Comparison of ENCODE assay signal across 1 cellular context in genomic region chr5:132469380-132470372, GRCh38.
TF ChIP-seq lines count a peak whose summit lies in the region.

No MANE protein-coding gene starts in this region.

TF ChIP-seq in HepG2, 621 proteins besides CTCF, POLR2A, EP300 and RAD21 (continued from another document and continues in another):
- TF ChIP-seq ZNF414 (CRISPR knock-in tag; IDR thresholded peaks at IDR 0.05) (no peak), ZNF816 (CRISPR knock-in tag; IDR thresholded peaks at IDR 0.05; ENCODE audit: borderline replicate concordance) (no peak), MIXL1 (CRISPR knock-in tag; IDR thresholded peaks at IDR 0.05) (0 out of 2 replicates have a peak, but pooled peaks have one; percentile 45), RBM22 (optimal IDR thresholded peaks at IDR 0.05; ENCODE audit: low read length) (no peak), ZNF709 (CRISPR knock-in tag; IDR thresholded peaks at IDR 0.05) (no peak), RELA (CRISPR knock-in tag; IDR thresholded peaks at IDR 0.05) (no peak), TMF1 (CRISPR knock-in tag; IDR thresholded peaks at IDR 0.05; ENCODE audit: low read depth) (no peak), ETV6 (CRISPR knock-in tag; conservative IDR thresholded peaks at IDR 0.05) (no peak), KMT2A (CRISPR knock-in tag; IDR thresholded peaks at IDR 0.05) (no peak), ZNF30 (CRISPR knock-in tag; IDR thresholded peaks at IDR 0.05) (no peak), AGO2 (optimal IDR thresholded peaks at IDR 0.05; ENCODE audit: low read depth, low read length) (no peak), REPIN1 (CRISPR knock-in tag; IDR thresholded peaks at IDR 0.05; ENCODE audit: borderline replicate concordance, low read depth) (peak; percentile 47; the same call in 1 of the 2 replicates), ZNF292 (CRISPR knock-in tag; IDR thresholded peaks at IDR 0.05; ENCODE audit: borderline replicate concordance, low read depth) (peak; percentile 32; the same call in 1 of the 2 replicates), ZNF619 (CRISPR knock-in tag; IDR thresholded peaks at IDR 0.05) (no peak), TOE1 (CRISPR knock-in tag; IDR thresholded peaks at IDR 0.05) (no peak), ZNF18 (CRISPR knock-in tag; IDR thresholded peaks at IDR 0.05; ENCODE audit: insufficient replicate concordance) (no peak), GTF3A (CRISPR knock-in tag; conservative IDR thresholded peaks at IDR 0.05) (no peak), NFAT5 (CRISPR knock-in tag; IDR thresholded peaks at IDR 0.05) (no peak), TOPORS (CRISPR knock-in tag; IDR thresholded peaks at IDR 0.05) (no peak), RXRB (CRISPR knock-in tag; IDR thresholded peaks at IDR 0.05; ENCODE audit: borderline replicate concordance) (peak; percentile 35; the same call in 1 of the 2 replicates), CENPBD1 (CRISPR knock-in tag; IDR thresholded peaks at IDR 0.05; ENCODE audit: borderline replicate concordance, low read depth) (no peak), CEBPG (CRISPR knock-in tag; IDR thresholded peaks at IDR 0.05) (peak; percentile 58; the same call in 1 of the 2 replicates), ZC3H4 (CRISPR knock-in tag; IDR thresholded peaks at IDR 0.05; ENCODE audit: borderline replicate concordance) (no peak), ZNF552 (CRISPR knock-in tag; IDR thresholded peaks at IDR 0.05; ENCODE audit: borderline replicate concordance) (no peak), ZNF383 (CRISPR knock-in tag; IDR thresholded peaks at IDR 0.05; ENCODE audit: borderline replicate concordance) (no peak), RBAK (CRISPR knock-in tag; IDR thresholded peaks at IDR 0.05) (no peak), SMC3 (IDR thresholded peaks at IDR 0.05; ENCODE audit: low read length) (peak; percentile 54; the same call in 1 of the 2 replicates), HNF1B (CRISPR knock-in tag; IDR thresholded peaks at IDR 0.05) (no peak), AFF4 (CRISPR knock-in tag; IDR thresholded peaks at IDR 0.05) (no peak), PAF1 (CRISPR knock-in tag; IDR thresholded peaks at IDR 0.05) (no peak), ZNF33B (CRISPR knock-in tag; IDR thresholded peaks at IDR 0.05) (no peak), ZNF574 (CRISPR knock-in tag; IDR thresholded peaks at IDR 0.05) (no peak), BCL6 (CRISPR knock-in tag; IDR thresholded peaks at IDR 0.05) (0 out of 2 replicates have a peak, but pooled peaks have one; percentile 11), TBL1XR1 (IDR thresholded peaks at IDR 0.05; ENCODE audit: borderline replicate concordance, low read length, partially characterized antibody) (no peak), ZFP62 (CRISPR knock-in tag; IDR thresholded peaks at IDR 0.05) (no peak), SOX5 (CRISPR knock-in tag; IDR thresholded peaks at IDR 0.05; ENCODE audit: borderline replicate concordance) (peak; percentile 70; the same call in 1 of the 2 replicates), ZNF296 (CRISPR knock-in tag; conservative IDR thresholded peaks at IDR 0.05) (no peak), NR2F2 (IDR thresholded peaks at IDR 0.05; ENCODE audit: borderline replicate concordance, low read depth) (peak; percentile 44; the same call in 1 of the 2 replicates), CCDC6 (CRISPR knock-in tag; IDR thresholded peaks at IDR 0.05) (no peak), ZSCAN29 (CRISPR knock-in tag; conservative IDR thresholded peaks at IDR 0.05) (no peak), FOXJ3 (CRISPR knock-in tag; IDR thresholded peaks at IDR 0.05; ENCODE audit: borderline replicate concordance) (0 out of 2 replicates have a peak, but pooled peaks have one; percentile 26), SOX6 (IDR thresholded peaks at IDR 0.05) (no peak), SOX6 (CRISPR knock-in tag; IDR thresholded peaks at IDR 0.05) (peak; percentile 82), ZNF768 (CRISPR knock-in tag; IDR thresholded peaks at IDR 0.05) (no peak), NR2F1 (CRISPR knock-in tag; IDR thresholded peaks at IDR 0.05) (0 out of 4 replicates have a peak, but pooled peaks have one; percentile 12 to 17), PRDM4 (CRISPR knock-in tag; IDR thresholded peaks at IDR 0.05; ENCODE audit: borderline replicate concordance) (no peak), KDM1A (CRISPR knock-in tag; IDR thresholded peaks at IDR 0.05) (no peak), ZBTB7B (CRISPR knock-in tag; IDR thresholded peaks at IDR 0.05) (no peak), AHR (CRISPR knock-in tag; IDR thresholded peaks at IDR 0.05) (no peak), NR2F6 (IDR thresholded peaks at IDR 0.05) (peak; percentile 51; the same call in 1 of the 2 replicates), NR2F6 (CRISPR knock-in tag; IDR thresholded peaks at IDR 0.05) (peak; percentile 64; the same call in 1 of the 2 replicates)
